In the genomic region with DNA sequence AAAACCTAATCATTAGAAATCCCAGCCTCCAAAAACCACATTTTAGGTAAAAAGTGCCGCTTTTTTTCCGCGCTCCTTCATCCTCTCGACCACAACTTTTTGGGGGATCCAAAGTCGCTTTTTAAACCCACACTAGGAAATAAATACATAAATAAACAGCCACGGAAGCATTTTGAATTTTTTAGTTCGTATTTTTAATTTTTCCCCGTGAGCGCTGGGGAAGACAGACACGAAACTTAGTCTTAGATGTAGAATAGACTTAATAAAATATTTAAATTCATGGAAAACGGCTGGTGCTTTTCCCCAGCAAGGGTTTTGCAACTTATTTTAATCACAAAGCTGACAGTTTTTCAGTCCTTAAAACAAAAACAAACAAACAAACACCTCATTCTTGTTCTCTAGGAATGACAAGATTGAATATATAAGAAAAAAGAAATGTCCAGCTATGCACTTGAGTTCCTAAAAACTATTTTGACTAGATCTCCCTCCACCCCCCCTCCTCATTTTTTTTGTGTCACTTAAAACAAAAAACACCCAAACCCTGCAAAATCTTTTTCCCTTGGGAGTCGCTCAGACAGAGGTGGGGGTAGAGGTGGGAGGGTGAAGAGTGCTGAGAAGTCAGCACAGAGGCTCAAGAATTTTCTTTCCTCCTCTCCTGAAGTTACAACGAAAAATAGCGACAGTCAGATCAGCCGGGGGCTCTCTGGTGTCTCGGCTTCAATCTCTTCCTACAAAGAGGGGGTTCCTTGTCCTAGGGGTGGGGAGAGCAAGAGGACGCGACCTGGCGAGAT, we compare ENCODE assay signal across 8 cellular contexts. TPM values are rescaled to one million over a fixed set of nuclear protein-coding genes. Genes with fewer than 3 reads are reported as not detected.
DNase-seq lines count a peak whose midpoint lies in the region; ATAC-seq, FAIRE-seq and TF ChIP-seq lines count a peak whose summit lies in the region.

No MANE protein-coding gene starts in this region.

- DNase-seq in Calu3 (no peak), NCI-H82 treated with DMSO at 0.1 percent for 48 hours (lab: John Stamatoyannopoulos, UW; ENCODE audit: unreplicated experiment) (peak; percentile 47), endothelial cell (ENCODE audit: low spot score) (no peak), omental fat pad (ENCODE audit: low spot score) (no peak), GM12892 (ENCODE audit: insufficient read length) (no peak)

- no TSS peak for BruUV-seq in Calu3 (replicated peaks; lab: Mats Ljungman, UMichigan)

- H3K9me3 Mint-ChIP-seq in Calu3 (ENCODE audit: low read depth, unreplicated experiment), result no peaks in the 10 kb centered on the region
- no peaks in the 10 kb centered on the region for H3K9me3 Mint-ChIP-seq in endothelial cell (ENCODE audit: unreplicated experiment)

- no peak for TF ChIP-seq POLR2A in GM12892 (IDR thresholded peaks at IDR 0.05; ENCODE audit: low read depth, low read length)

- CTCF ChIA-PET in Calu3 (lab: Charles Lee), result interaction anchor here (1.5 to 1.6 kb wide), 2 partner anchors 293 to 502 kb away, joined by 5 to 15 read pairs; no protein-coding TSS in a partner anchor

- ATAC-seq in omental fat pad (ENCODE audit: low FRiP score), result peak; percentile 10
- no peak for ATAC-seq in HG02981 (IDR thresholded peaks at IDR 0.05; ENCODE audit: unreplicated experiment)
- ATAC-seq in HG02938 (IDR thresholded peaks at IDR 0.05; ENCODE audit: unreplicated experiment), result no peak
- no peak for ATAC-seq in HG03196 (IDR thresholded peaks at IDR 0.05; ENCODE audit: unreplicated experiment)

- TF ChIP-seq CTCF in Calu3 (IDR thresholded peaks at IDR 0.05; ENCODE audit: unreplicated experiment), result no peak
- TF ChIP-seq CTCF in endothelial cell (IDR thresholded peaks at IDR 0.05; ENCODE audit: unreplicated experiment), result no peak
- TF ChIP-seq CTCF in omental fat pad (IDR thresholded peaks at IDR 0.05), result no peak

- FAIRE-seq in GM12892 (lab: Jason Lieb, UNC), result no peak

- H3K27me3 Mint-ChIP-seq in Calu3 (ENCODE audit: unreplicated experiment) (peaks cover 52% of the 10 kb centered on the region), endothelial cell (ENCODE audit: unreplicated experiment) (peaks cover 14% of the 10 kb centered on the region)

- no peaks in the 10 kb centered on the region for H3K4me1 Mint-ChIP-seq in Calu3 (ENCODE audit: low read depth, unreplicated experiment)
- H3K4me1 Mint-ChIP-seq in endothelial cell (ENCODE audit: unreplicated experiment), result peaks cover 11% of the 10 kb centered on the region

- H3K27ac Mint-ChIP-seq in Calu3 (ENCODE audit: unreplicated experiment) (peak overlapping the region; percentile 35), endothelial cell (ENCODE audit: unreplicated experiment) (peak overlapping the region; percentile 70)

- intact Hi-C loops in Calu3 (cut with micrococcal nuclease; ENCODE audit: unreplicated experiment), result loop anchor here (1.0 to 5.0 kb wide), 2 partner anchors 101 to 293 kb away; no protein-coding TSS in a partner anchor

- peak overlapping the region; percentile 82 for H3K4me3 Mint-ChIP-seq in Calu3 (ENCODE audit: low read depth, unreplicated experiment)
- H3K4me3 Mint-ChIP-seq in endothelial cell (ENCODE audit: unreplicated experiment), result peak overlapping the region; percentile 95

- peaks cover 22% of the 10 kb centered on the region for H3K36me3 Mint-ChIP-seq in Calu3 (ENCODE audit: insufficient read depth, unreplicated experiment)
- H3K36me3 Mint-ChIP-seq in endothelial cell (ENCODE audit: low read depth, unreplicated experiment), result no peaks in the 10 kb centered on the region

RNA-seq across cellular contexts. Expression of gene SUPT3H, which starts 43.4 kb away (rescaled TPM):
- total RNA-seq in Calu3 (2022) (7.0 and 10.3 TPM in 2 replicates), endothelial cell (ENCODE audit: unreplicated experiment) (28.5 TPM), omental fat pad (1 to 10 TPM; 2.2 to 8.4 (median 5.2) TPM)
- 2.9 TPM for polyA plus RNA-seq in GM12892 (2012; ENCODE audit: missing spikeins)
